1 cellular context compared by ENCODE assay signal in genomic region chr2:77127345-77127744, GRCh38.
TF ChIP-seq lines count a peak whose summit lies in the region.

No MANE protein-coding gene starts in this region.

TF ChIP-seq in K562, 482 proteins besides CTCF, POLR2A, EP300 and RAD21 (continued from another document):
- TF ChIP-seq TSHZ1 (CRISPR knock-in tag; IDR thresholded peaks at IDR 0.05) (no peak), ELK3 (CRISPR knock-in tag; IDR thresholded peaks at IDR 0.05) (no peak), ZBTB26 (CRISPR knock-in tag; IDR thresholded peaks at IDR 0.05) (no peak), REST (CRISPR knock-in tag; IDR thresholded peaks at IDR 0.05; ENCODE audit: low read depth) (no peak), WHSC1 (IDR thresholded peaks at IDR 0.05; ENCODE audit: low read length) (no peak)
TF ChIP-seq in K562: peak in this region for 4.
